ENCODE assay signal across 8 cellular contexts in genomic region chr7:150716368-150716767, GRCh38. TPM values are rescaled to one million over a fixed set of nuclear protein-coding genes. Genes with fewer than 3 reads are reported as not detected.
DNase-seq lines count a peak whose midpoint lies in the region; ATAC-seq lines count a peak whose summit lies in the region.

Gene GIMAP1 (plus strand): TSS chr7:150716613. CDS start chr7:150719048, 2,435 bp downstream.

- H3K4me1 Mint-ChIP-seq in activated naive CD4-positive, alpha-beta T cell treated with anti-CD3 and anti-CD28 coated beads, Interleukin-2, amount 50 U/mL, for 24 hours: peaks cover 76% of the 10 kb centered on the region
- peaks cover 16 to 22% (median 19%) of the 10 kb centered on the region in 3 donors for H3K4me1 Mint-ChIP-seq in naive B cell

- no peaks in the 10 kb centered on the region for H3K27me3 Mint-ChIP-seq in activated naive CD4-positive, alpha-beta T cell treated with anti-CD3 and anti-CD28 coated beads, Interleukin-2, amount 50 U/mL, for 24 hours
- H3K27me3 Mint-ChIP-seq in naive B cell: no peaks in the 10 kb centered on the region

- H3K4me3 Mint-ChIP-seq in activated naive CD4-positive, alpha-beta T cell treated with anti-CD3 and anti-CD28 coated beads, Interleukin-2, amount 50 U/mL, for 24 hours: peak within 1 kb of the TSS; percentile 87
- peak within 1 kb of the TSS; percentile 81 to 92 (median 91) for H3K4me3 Mint-ChIP-seq in naive B cell

- H3K27ac Mint-ChIP-seq in activated naive CD4-positive, alpha-beta T cell treated with anti-CD3 and anti-CD28 coated beads, Interleukin-2, amount 50 U/mL, for 24 hours: peak within 1 kb of the TSS; percentile 99
- H3K27ac Mint-ChIP-seq in naive B cell: peak within 1 kb of the TSS; percentile 31 to 98 (median 73)

- peaks cover 26% of the 10 kb centered on the region for H3K36me3 Mint-ChIP-seq in activated naive CD4-positive, alpha-beta T cell treated with anti-CD3 and anti-CD28 coated beads, Interleukin-2, amount 50 U/mL, for 24 hours
- H3K36me3 Mint-ChIP-seq in naive B cell: peaks cover 0 to 14% of the 10 kb centered on the region in 2 donors

- DNase-seq in NOMO-1 treated with DMSO at 0.1 percent for 48 hours (lab: John Stamatoyannopoulos, UW; ENCODE audit: unreplicated experiment) (peak; percentile 56), naive B cell (peak; percentile 19), NCI-H187 treated with DMSO at 0.1 percent for 48 hours (lab: John Stamatoyannopoulos, UW) (no peak)

- peaks cover 11% of the 10 kb centered on the region for H3K9me3 Mint-ChIP-seq in activated naive CD4-positive, alpha-beta T cell treated with anti-CD3 and anti-CD28 coated beads, Interleukin-2, amount 50 U/mL, for 24 hours
- peaks cover 0 to 27% (median 16%) of the 10 kb centered on the region in 7 donors for H3K9me3 Mint-ChIP-seq in naive B cell

- ATAC-seq in GM18498 (IDR thresholded peaks at IDR 0.05; ENCODE audit: unreplicated experiment) (peak; percentile 79), naive B cell (ENCODE audit: low read depth in 2 of 2) (peak; percentile 69 to 71), GM19023 (IDR thresholded peaks at IDR 0.05; ENCODE audit: unreplicated experiment) (no peak), GM18873 (IDR thresholded peaks at IDR 0.05; ENCODE audit: low FRiP score, unreplicated experiment) (no peak), GM19328 (IDR thresholded peaks at IDR 0.05; ENCODE audit: unreplicated experiment) (no peak)

RNA-seq across cellular contexts. Expression of gene GIMAP1, which starts in this region (rescaled TPM):
- 1 to 10 TPM in 3 of 6 donors, under 1 TPM in 3; 0.58 to 1.8 (median 0.92) TPM for polyA plus RNA-seq in naive B cell (ENCODE audit: low read depth in 6 of 6)

Comparison
In these comparisons a context has a peak if more than half of its experiments do, and no peak if none do; other contexts are left out.
1. ATAC-seq: peak in GM18498 (single experiment) and naive B cell (2 of 2); none in GM19023 (single experiment), GM18873 (single experiment) and GM19328 (single experiment).